In genomic region chr5:55350754-55351153, GRCh38 we compare ENCODE assay signal across 37 cellular contexts.
"Had no signal": no experiment of that assay in that cellular context is flagged by ENCODE, and none has a peak within 500 bp of the region (broad histone marks: within the 10 kb centered on the region; RNA-seq: fewer than 3 reads in every experiment).

No MANE protein-coding gene starts in this region.

- H3K4me1 Mint-ChIP-seq: activated naive CD8-positive, alpha-beta T cell treated with anti-CD3 and anti-CD28 coated beads, Interleukin-2, amount 50 U/mL, for 24 hours had no signal

- H3K27ac Mint-ChIP-seq: activated B cell treated with CpG ODN at 0.5 μM for 24 hours; activated CD4-positive, alpha-beta memory T cell treated with anti-CD3 and anti-CD28 coated beads for 36 hours; activated CD4-positive, alpha-beta T cell treated with anti-CD3 and anti-CD28 coated beads for 36 hours; activated CD4-positive, alpha-beta T cell treated with anti-CD3 and anti-CD28 coated beads, Interleukin-2, amount 10 ng/mL, durations not matched to agents 24 days and 14 days; activated CD8-positive, alpha-beta memory T cell treated with anti-CD3 and anti-CD28 coated beads, Interleukin-2, amount 10 ng/mL, durations not matched to agents 7 days and 5 days; activated CD8-positive, alpha-beta T cell treated with anti-CD3 and anti-CD28 coated beads, Interleukin-2, amount 10 ng/mL, durations not matched to agents 7 days and 5 days; activated naive CD4-positive, alpha-beta T cell treated with anti-CD3 and anti-CD28 coated beads for 36 hours; activated naive CD4-positive, alpha-beta T cell treated with anti-CD3 and anti-CD28 coated beads, Interleukin-2, amount 50 U/mL, for 24 hours; activated naive CD8-positive, alpha-beta T cell treated with anti-CD3 and anti-CD28 coated beads for 36 hours; activated naive CD8-positive, alpha-beta T cell treated with anti-CD3 and anti-CD28 coated beads, Interleukin-2, amount 50 U/mL, for 24 hours; activated T-helper 1 cell treated with anti-CD3 and anti-CD28 coated beads, Interleukin-12 subunit alpha, Interleukin-12 subunit beta, Interleukin-2, Interleukin-4 antibody, amounts not matched to agents 30 ng/mL and 10 ng/mL and 1 ng/mL, durations not matched to agents 14 hours and 24 hours and 36 hours; activated T-helper 2 cell treated with anti-CD3 and anti-CD28 coated beads, Interferon-gamma antibody, Interleukin-2, Interleukin-4, amounts not matched to agents 10 μg/mL and 5 μg/mL and 100 μg/mL, durations not matched to agents 14 hours and 24 hours and 36 hours; dendritic cell treated with granulocyte-macrophage colony-stimulating factor and Interleukin-4, amounts not matched to agents 40 ng/mL and 50 ng/mL, for 4 days; endodermal cell; T-helper 2 cell treated with Interferon-gamma antibody and Interleukin-4, amounts not matched to agents 5 μg/mL and 100 μg/mL, for 36 hours had no signal

- H3K27me3 Mint-ChIP-seq: activated B cell treated with CpG ODN at 0.5 μM for 24 hours; activated CD4-positive, alpha-beta memory T cell treated with anti-CD3 and anti-CD28 coated beads for 36 hours; activated CD4-positive, alpha-beta T cell treated with anti-CD3 and anti-CD28 coated beads for 36 hours; activated CD4-positive, alpha-beta T cell treated with anti-CD3 and anti-CD28 coated beads, Interleukin-2, amount 10 ng/mL, durations not matched to agents 24 days and 14 days; activated CD8-positive, alpha-beta memory T cell treated with anti-CD3 and anti-CD28 coated beads, Interleukin-2, amount 10 ng/mL, durations not matched to agents 7 days and 5 days; activated naive CD4-positive, alpha-beta T cell treated with anti-CD3 and anti-CD28 coated beads, Interleukin-2, amount 50 U/mL, for 24 hours; activated naive CD8-positive, alpha-beta T cell treated with anti-CD3 and anti-CD28 coated beads for 36 hours; activated naive CD8-positive, alpha-beta T cell treated with anti-CD3 and anti-CD28 coated beads, Interleukin-2, amount 50 U/mL, for 24 hours; dendritic cell treated with granulocyte-macrophage colony-stimulating factor and Interleukin-4, amounts not matched to agents 40 ng/mL and 50 ng/mL, for 4 days; T-helper 17 cell had no signal

- DNase-seq: activated B cell treated with CpG ODN at 0.5 μM for 24 hours; activated CD4-positive, alpha-beta memory T cell treated with anti-CD3 and anti-CD28 coated beads for 36 hours; activated CD4-positive, alpha-beta T cell treated with anti-CD3 and anti-CD28 coated beads for 36 hours; activated CD4-positive, alpha-beta T cell treated with anti-CD3 and anti-CD28 coated beads, Interleukin-2, amount 10 ng/mL, durations not matched to agents 24 days and 14 days; activated CD8-positive, alpha-beta memory T cell treated with anti-CD3 and anti-CD28 coated beads, Interleukin-2, amount 10 ng/mL, durations not matched to agents 7 days and 5 days; activated CD8-positive, alpha-beta memory T cell treated with anti-CD3 and anti-CD28 coated beads, Interleukin-2, amount 50 U/mL, for 4 hours; activated CD8-positive, alpha-beta T cell treated with anti-CD3 and anti-CD28 coated beads, Interleukin-2, amount 10 ng/mL, durations not matched to agents 7 days and 5 days; activated effector memory CD4-positive, alpha-beta T cell treated with anti-CD3 and anti-CD28 coated beads, Interleukin-2, amount 50 U/mL, for 16 hours; activated naive CD4-positive, alpha-beta T cell treated with anti-CD3 and anti-CD28 coated beads for 36 hours; activated naive CD8-positive, alpha-beta T cell treated with anti-CD3 and anti-CD28 coated beads for 36 hours; activated naive CD8-positive, alpha-beta T cell treated with anti-CD3 and anti-CD28 coated beads, Interleukin-2, amount 50 U/mL, for 24 hours; activated T-cell treated with anti-CD3 and anti-CD28 coated beads, Interleukin-2, amount 50 U/mL, for 1 hour; activated T-cell treated with anti-CD3 and anti-CD28 coated beads, Interleukin-2, amount 50 U/mL, for 48 hours; adrenal gland; amygdala; aorta; body of pancreas; caudate nucleus; cerebellar nuclear complex; dorsolateral prefrontal cortex; effector memory CD4-positive, alpha-beta T cell; endodermal cell; erythroblast; foreskin keratinocyte; gastrocnemius medialis; glutamatergic neuron; heart left ventricle; T-helper 1 cell; T-helper 17 cell; T1000; WERI-Rb-1 had no signal

- H3K9me3 Mint-ChIP-seq: activated B cell treated with CpG ODN at 0.5 μM for 24 hours; activated CD4-positive, alpha-beta memory T cell treated with anti-CD3 and anti-CD28 coated beads for 36 hours; activated CD4-positive, alpha-beta T cell treated with anti-CD3 and anti-CD28 coated beads, Interleukin-2, amount 10 ng/mL, durations not matched to agents 24 days and 14 days; activated naive CD4-positive, alpha-beta T cell treated with anti-CD3 and anti-CD28 coated beads for 36 hours; activated naive CD4-positive, alpha-beta T cell treated with anti-CD3 and anti-CD28 coated beads, Interleukin-2, amount 50 U/mL, for 24 hours; activated naive CD8-positive, alpha-beta T cell treated with anti-CD3 and anti-CD28 coated beads for 36 hours; activated naive CD8-positive, alpha-beta T cell treated with anti-CD3 and anti-CD28 coated beads, Interleukin-2, amount 50 U/mL, for 24 hours; activated T-helper 1 cell treated with anti-CD3 and anti-CD28 coated beads, Interleukin-12 subunit alpha, Interleukin-12 subunit beta, Interleukin-2, Interleukin-4 antibody, amounts not matched to agents 30 ng/mL and 10 ng/mL and 1 ng/mL, durations not matched to agents 14 hours and 24 hours and 36 hours; activated T-helper 2 cell treated with anti-CD3 and anti-CD28 coated beads, Interferon-gamma antibody, Interleukin-2, Interleukin-4, amounts not matched to agents 10 μg/mL and 5 μg/mL and 100 μg/mL, durations not matched to agents 14 hours and 24 hours and 36 hours; dendritic cell treated with granulocyte-macrophage colony-stimulating factor and Interleukin-4, amounts not matched to agents 40 ng/mL and 50 ng/mL, for 4 days; T-helper 2 cell treated with Interferon-gamma antibody and Interleukin-4, amounts not matched to agents 5 μg/mL and 100 μg/mL, for 36 hours had no signal

- ATAC-seq: activated CD4-positive, alpha-beta T cell treated with anti-CD3 and anti-CD28 coated beads for 36 hours; activated CD4-positive, CD25-positive, alpha-beta regulatory T cell treated with anti-CD3 and anti-CD28 coated beads, Interleukin-2, amount 50 U/mL, for 24 hours; activated CD8-positive, alpha-beta memory T cell treated with anti-CD3 and anti-CD28 coated beads, Interleukin-2, amount 10 ng/mL, durations not matched to agents 7 days and 5 days; activated CD8-positive, alpha-beta T cell treated with anti-CD3 and anti-CD28 coated beads, Interleukin-2, amount 10 ng/mL, durations not matched to agents 7 days and 5 days; activated naive CD8-positive, alpha-beta T cell treated with anti-CD3 and anti-CD28 coated beads, Interleukin-2, amount 50 U/mL, for 24 hours; body of pancreas; foreskin keratinocyte; gastrocnemius medialis; heart left ventricle; T-helper 17 cell had no signal

- H3K4me3 Mint-ChIP-seq: activated B cell treated with CpG ODN at 0.5 μM for 24 hours; activated CD4-positive, alpha-beta memory T cell treated with anti-CD3 and anti-CD28 coated beads for 36 hours; activated CD4-positive, alpha-beta T cell treated with anti-CD3 and anti-CD28 coated beads for 36 hours; activated CD4-positive, alpha-beta T cell treated with anti-CD3 and anti-CD28 coated beads, Interleukin-2, amount 10 ng/mL, durations not matched to agents 24 days and 14 days; activated CD8-positive, alpha-beta memory T cell treated with anti-CD3 and anti-CD28 coated beads, Interleukin-2, amount 10 ng/mL, durations not matched to agents 7 days and 5 days; activated CD8-positive, alpha-beta T cell treated with anti-CD3 and anti-CD28 coated beads, Interleukin-2, amount 10 ng/mL, durations not matched to agents 7 days and 5 days; activated naive CD4-positive, alpha-beta T cell treated with anti-CD3 and anti-CD28 coated beads for 36 hours; activated naive CD4-positive, alpha-beta T cell treated with anti-CD3 and anti-CD28 coated beads, Interleukin-2, amount 50 U/mL, for 24 hours; activated naive CD8-positive, alpha-beta T cell treated with anti-CD3 and anti-CD28 coated beads for 36 hours; activated naive CD8-positive, alpha-beta T cell treated with anti-CD3 and anti-CD28 coated beads, Interleukin-2, amount 50 U/mL, for 24 hours; activated T-helper 1 cell treated with anti-CD3 and anti-CD28 coated beads, Interleukin-12 subunit alpha, Interleukin-12 subunit beta, Interleukin-2, Interleukin-4 antibody, amounts not matched to agents 30 ng/mL and 10 ng/mL and 1 ng/mL, durations not matched to agents 14 hours and 24 hours and 36 hours; dendritic cell treated with granulocyte-macrophage colony-stimulating factor and Interleukin-4, amounts not matched to agents 40 ng/mL and 50 ng/mL, for 4 days; endodermal cell; T-helper 17 cell; T-helper 2 cell treated with Interferon-gamma antibody and Interleukin-4, amounts not matched to agents 5 μg/mL and 100 μg/mL, for 36 hours had no signal
